9 cellular contexts compared by ENCODE assay signal in the genomic region with DNA sequence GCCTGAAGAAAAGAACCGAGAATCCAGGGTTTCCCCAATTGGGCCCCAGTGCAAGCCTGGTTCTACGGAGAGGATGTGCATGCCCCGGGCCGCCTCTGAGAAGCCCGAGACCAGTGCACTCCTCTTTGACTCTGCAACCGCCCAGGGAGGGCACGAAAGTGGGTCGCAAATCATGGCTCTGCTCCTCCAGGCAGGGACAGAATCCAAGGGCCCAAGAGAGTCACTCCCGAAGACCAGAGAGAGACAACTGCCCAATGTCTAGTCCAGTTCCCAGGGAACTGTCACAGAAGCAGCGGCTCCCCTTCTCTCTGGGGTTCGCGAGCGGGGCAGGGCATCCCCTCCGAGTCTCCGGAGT.
DNase-seq lines count a peak whose midpoint lies in the region; ATAC-seq and TF ChIP-seq lines count a peak whose summit lies in the region.
"Had no signal": no experiment of that assay in that cellular context is flagged by ENCODE, and none has a peak within 500 bp of the region (broad histone marks: within the 10 kb centered on the region; RNA-seq: fewer than 3 reads in every experiment).

No MANE protein-coding gene starts in this region.

- H3K36me3 ChIP-seq in GM23338 (ENCODE audit: insufficient read depth) (no peaks in the 10 kb centered on the region), mesendoderm (ENCODE audit: control insufficient read depth, insufficient read depth, low read length) (no peaks in the 10 kb centered on the region), stomach (no peaks in the 10 kb centered on the region)

- H3K4me3 ChIP-seq in GM23338 (peak overlapping the region; percentile 84), mesendoderm (ENCODE audit: low read length) (no peak overlapping the region), stomach (peak overlapping the region; percentile 45 to 64 (median 53))

- H3K9me3 Mint-ChIP-seq in GM23338 (no peaks in the 10 kb centered on the region), brain (peaks cover 0 to 3% (median 0%) of the 10 kb centered on the region in 5 experiments)

- H3K9me2 ChIP-seq in GM23338 (ENCODE audit: insufficient read depth), result no peaks in the 10 kb centered on the region

- no peak for TF ChIP-seq EP300 in stomach (IDR thresholded peaks at IDR 0.05)

- H3K27ac ChIP-seq in GM23338 (ENCODE audit: low read depth) (no peak overlapping the region), mesendoderm (ENCODE audit: low read depth, low read length) (no peak overlapping the region), stomach (no peak overlapping the region)

- no peak overlapping the region for H2AK5ac ChIP-seq in mesendoderm (ENCODE audit: low read length)

- no peak overlapping the region for H2BK15ac ChIP-seq in mesendoderm (replicated peaks; ENCODE audit: low read depth)

- no peak overlapping the region for H2BK120ac ChIP-seq in mesendoderm (ENCODE audit: low read depth, low read length)

- H3K27me3 ChIP-seq in GM23338 (ENCODE audit: insufficient read depth), result peaks cover 99% of the 10 kb centered on the region
- H3K27me3 ChIP-seq in mesendoderm (ENCODE audit: insufficient read depth, low read length, poor library complexity), result peaks cover 29% of the 10 kb centered on the region
- peaks cover 0 to 64% (median 41%) of the 10 kb centered on the region in 3 donors for H3K27me3 ChIP-seq in stomach

- no peak for TF ChIP-seq POLR2A in stomach (IDR thresholded peaks at IDR 0.05)

- 0 out of 2 replicates have a peak, but pooled peaks cover 4% of the 10 kb centered on the region for H3F3A ChIP-seq in GM23338 (replicated peaks; ENCODE audit: low read depth)

- no CpG with 5 or more reads among the region's 15 CpGs for WGBS in mesendoderm (ENCODE audit: extremely low coverage, insufficient coverage, low lambda C conversion rate)
- WGBS in stomach, 5 donors, result 14 to 40% (median 19%) methylated on average over 8 to 15 of the region's 15 CpGs

- H3K23ac ChIP-seq in mesendoderm (ENCODE audit: low read length), result no peak overlapping the region

- peaks cover 12% of the 10 kb centered on the region for H3K4me1 ChIP-seq in GM23338 (ENCODE audit: insufficient read depth)
- peaks cover 2% of the 10 kb centered on the region for H3K4me1 ChIP-seq in mesendoderm (ENCODE audit: control insufficient read depth, low read depth, low read length)
- peaks cover 15 to 25% (median 22%) of the 10 kb centered on the region in 4 donors for H3K4me1 ChIP-seq in stomach

- H4K20me1 ChIP-seq in GM23338 (replicated peaks; ENCODE audit: insufficient read depth), result peaks cover 9% of the 10 kb centered on the region

- H3K79me1 ChIP-seq in mesendoderm (ENCODE audit: low read length), result no peaks in the 10 kb centered on the region

- H3K9ac ChIP-seq in mesendoderm (ENCODE audit: low read length), result peak overlapping the region; percentile 42

- H3K4ac ChIP-seq in mesendoderm (ENCODE audit: low read depth, low read length), result no peak overlapping the region

- ATAC-seq in GM23338 (no peak; the same call in 2 of the 3 replicates), GM21576 (IDR thresholded peaks at IDR 0.05; ENCODE audit: unreplicated experiment) (no peak)

- peak overlapping the region; percentile 20 for H3K56ac ChIP-seq in mesendoderm (ENCODE audit: low read length)

- peaks cover 43% of the 10 kb centered on the region for H3K27me3 Mint-ChIP-seq in GM23338 (ENCODE audit: insufficient read depth, low read depth, poor library complexity)
- peaks cover 50% of the 10 kb centered on the region for H3K27me3 Mint-ChIP-seq in brain

- H3K4me2 ChIP-seq in GM23338, result peak overlapping the region; percentile 96
- peak overlapping the region; percentile 52 for H3K4me2 ChIP-seq in mesendoderm (ENCODE audit: low read length)

- H4K5ac ChIP-seq in mesendoderm (ENCODE audit: low read length), result no peak overlapping the region

- H2BK5ac ChIP-seq in mesendoderm (ENCODE audit: low read length), result no peak overlapping the region

- H3K4me3 Mint-ChIP-seq in GM23338 (peak overlapping the region; percentile 71), brain (peak overlapping the region; percentile 82 to 85 (median 82))

- intact Hi-C loops in stomach (cut with DNase I; ENCODE audit: low total_unique reads), result no loop called here

- no peak overlapping the region for H4K8ac ChIP-seq in mesendoderm (ENCODE audit: low read depth, low read length)

- no peaks in the 10 kb centered on the region for H3K36me3 Mint-ChIP-seq in GM23338 (ENCODE audit: low read depth)
- H3K36me3 Mint-ChIP-seq in brain, result no peaks in the 10 kb centered on the region

- H3K79me2 ChIP-seq in GM23338 (replicated peaks; ENCODE audit: insufficient read depth) (no peaks in the 10 kb centered on the region), mesendoderm (ENCODE audit: control insufficient read depth, insufficient read depth, low read length) (no peaks in the 10 kb centered on the region)

- TF ChIP-seq CTCF in GM23338 (conservative IDR thresholded peaks at IDR 0.05; ENCODE audit: low read depth in 2 of 2), result no peak
- TF ChIP-seq CTCF in brain (conservative IDR thresholded peaks at IDR 0.05), result no peak
- no peak for TF ChIP-seq CTCF in stomach (IDR thresholded peaks at IDR 0.05)

- H3K4me1 Mint-ChIP-seq in GM23338 (peaks cover 11% of the 10 kb centered on the region), brain (peaks cover 15% of the 10 kb centered on the region)

- peak overlapping the region; percentile 81 for H2AFZ ChIP-seq in GM23338

- no peak overlapping the region for H3K18ac ChIP-seq in mesendoderm (ENCODE audit: low read length)

- H3K9me3 ChIP-seq in stomach, result no peaks in the 10 kb centered on the region

- H3K27ac Mint-ChIP-seq in GM23338 (no peak overlapping the region), brain (peak overlapping the region in 1 of 5 experiments; percentile 22)

- peak; percentile 24 for DNase-seq in GM23338 (ENCODE audit: low spot score)
- no peak for DNase-seq in mesendoderm
- DNase-seq in stomach, result no peak
- no peak for DNase-seq in NCI-H2196 (lab: John Stamatoyannopoulos, UW; ENCODE audit: unreplicated experiment)
- no peak for DNase-seq in NCI-H128 (lab: John Stamatoyannopoulos, UW; ENCODE audit: unreplicated experiment)
- DNase-seq: NCI-H1694, SHP77 had no signal

TF ChIP-seq in GM23338, 12 proteins besides CTCF, POLR2A, EP300 and RAD21:
- peak; percentile 76 for TF ChIP-seq EZH2 (IDR thresholded peaks at IDR 0.05; ENCODE audit: low read depth, unreplicated experiment)
- TF ChIP-seq ETS1 (IDR thresholded peaks at IDR 0.05), result no peak
- TF ChIP-seq, protein P1, sequence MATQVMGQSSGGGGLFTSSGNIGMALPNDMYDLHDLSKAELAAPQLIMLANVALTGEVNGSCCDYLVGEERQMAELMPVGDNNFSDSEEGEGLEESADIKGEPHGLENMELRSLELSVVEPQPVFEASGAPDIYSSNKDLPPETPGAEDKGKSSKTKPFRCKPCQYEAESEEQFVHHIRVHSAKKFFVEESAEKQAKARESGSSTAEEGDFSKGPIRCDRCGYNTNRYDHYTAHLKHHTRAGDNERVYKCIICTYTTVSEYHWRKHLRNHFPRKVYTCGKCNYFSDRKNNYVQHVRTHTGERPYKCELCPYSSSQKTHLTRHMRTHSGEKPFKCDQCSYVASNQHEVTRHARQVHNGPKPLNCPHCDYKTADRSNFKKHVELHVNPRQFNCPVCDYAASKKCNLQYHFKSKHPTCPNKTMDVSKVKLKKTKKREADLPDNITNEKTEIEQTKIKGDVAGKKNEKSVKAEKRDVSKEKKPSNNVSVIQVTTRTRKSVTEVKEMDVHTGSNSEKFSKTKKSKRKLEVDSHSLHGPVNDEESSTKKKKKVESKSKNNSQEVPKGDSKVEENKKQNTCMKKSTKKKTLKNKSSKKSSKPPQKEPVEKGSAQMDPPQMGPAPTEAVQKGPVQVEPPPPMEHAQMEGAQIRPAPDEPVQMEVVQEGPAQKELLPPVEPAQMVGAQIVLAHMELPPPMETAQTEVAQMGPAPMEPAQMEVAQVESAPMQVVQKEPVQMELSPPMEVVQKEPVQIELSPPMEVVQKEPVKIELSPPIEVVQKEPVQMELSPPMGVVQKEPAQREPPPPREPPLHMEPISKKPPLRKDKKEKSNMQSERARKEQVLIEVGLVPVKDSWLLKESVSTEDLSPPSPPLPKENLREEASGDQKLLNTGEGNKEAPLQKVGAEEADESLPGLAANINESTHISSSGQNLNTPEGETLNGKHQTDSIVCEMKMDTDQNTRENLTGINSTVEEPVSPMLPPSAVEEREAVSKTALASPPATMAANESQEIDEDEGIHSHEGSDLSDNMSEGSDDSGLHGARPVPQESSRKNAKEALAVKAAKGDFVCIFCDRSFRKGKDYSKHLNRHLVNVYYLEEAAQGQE (IDR thresholded peaks at IDR 0.05; ENCODE audit: unreplicated experiment), result no peak
- TF ChIP-seq STAT1 (IDR thresholded peaks at IDR 0.05; ENCODE audit: unreplicated experiment), result no peak
